Comparison of ENCODE assay signal across 8 cellular contexts in genomic region chr7:103279963-103280802, GRCh38. TPM values are rescaled to one million over a fixed set of nuclear protein-coding genes. Genes with fewer than 3 reads are reported as not detected.
DNase-seq lines count a peak whose midpoint lies in the region; ATAC-seq and TF ChIP-seq lines count a peak whose summit lies in the region.
"Not testable (repeated sequence)": the region's sequence is repeated elsewhere in the genome, so short reads cannot be mapped to it uniquely, and the experiment has no call there.

No MANE protein-coding gene starts in this region.

- H3K27me3 ChIP-seq in BE2C: not testable (repeated sequence)

- peak overlapping the region; percentile 96 for H3K27ac Mint-ChIP-seq in activated CD4-positive, alpha-beta T cell treated with anti-CD3 and anti-CD28 coated beads, Interleukin-2, amount 10 ng/mL, durations not matched to agents 7 days and 5 days

- H3K4me1 Mint-ChIP-seq in activated CD4-positive, alpha-beta T cell treated with anti-CD3 and anti-CD28 coated beads, Interleukin-2, amount 10 ng/mL, durations not matched to agents 7 days and 5 days: peaks cover 22% of the 10 kb centered on the region

- H3K9me3 ChIP-seq in BE2C: not testable (repeated sequence)

- H3K36me3 ChIP-seq in BE2C: not testable (repeated sequence)

- peak; percentile 90 for ATAC-seq in GM19372 (IDR thresholded peaks at IDR 0.05; ENCODE audit: low read depth, unreplicated experiment)
- ATAC-seq in HG03439 (IDR thresholded peaks at IDR 0.05; ENCODE audit: unreplicated experiment): peak; percentile 97

- H3K9me3 Mint-ChIP-seq in activated CD4-positive, alpha-beta T cell treated with anti-CD3 and anti-CD28 coated beads, Interleukin-2, amount 10 ng/mL, durations not matched to agents 7 days and 5 days: not testable (repeated sequence)

- CTCF ChIA-PET in activated CD4-positive, alpha-beta T cell treated with anti-CD3 and anti-CD28 coated beads, Interleukin-2, amount 10 ng/mL, durations not matched to agents 7 days and 5 days (lab: Charles Lee): not testable (repeated sequence)

- H3K36me3 Mint-ChIP-seq in activated CD4-positive, alpha-beta T cell treated with anti-CD3 and anti-CD28 coated beads, Interleukin-2, amount 10 ng/mL, durations not matched to agents 7 days and 5 days (ENCODE audit: low read depth): not testable (repeated sequence)

- peak overlapping the region; percentile 94 for H3K4me3 Mint-ChIP-seq in activated CD4-positive, alpha-beta T cell treated with anti-CD3 and anti-CD28 coated beads, Interleukin-2, amount 10 ng/mL, durations not matched to agents 7 days and 5 days

- not testable (repeated sequence) for H3K4me1 ChIP-seq in BE2C

- H3K4me3 ChIP-seq in BE2C (ENCODE audit: low read depth, low read length) (peak overlapping the region; percentile 81), choroid plexus epithelial cell (ENCODE audit: low read depth, low read length) (peak overlapping the region; percentile 61)

- TF ChIP-seq CTCF in BE2C (IDR thresholded peaks at IDR 0.05; ENCODE audit: low read depth, low read length); choroid plexus epithelial cell (conservative IDR thresholded peaks at IDR 0.05; ENCODE audit: low read depth, low read length): not testable (repeated sequence)

- POLR2A ChIA-PET in activated CD4-positive, alpha-beta T cell treated with anti-CD3 and anti-CD28 coated beads, Interleukin-2, amount 10 ng/mL, durations not matched to agents 7 days and 5 days (lab: Charles Lee): not testable (repeated sequence)

- H3K27me3 Mint-ChIP-seq in activated CD4-positive, alpha-beta T cell treated with anti-CD3 and anti-CD28 coated beads, Interleukin-2, amount 10 ng/mL, durations not matched to agents 7 days and 5 days: not testable (repeated sequence)

- DNase-seq in BE2C (peak; percentile 88), NCI-H510A treated with DMSO at 0.1 percent for 48 hours (lab: John Stamatoyannopoulos, UW) (peak; percentile 6), choroid plexus epithelial cell (ENCODE audit: low read depth) (peak; percentile 59), left kidney (ENCODE audit: low read depth, low spot score) (peak; percentile 92)
- DNase-seq in activated CD4-positive, alpha-beta T cell treated with anti-CD3 and anti-CD28 coated beads, Interleukin-2, amount 10 ng/mL, durations not matched to agents 7 days and 5 days: peak; percentile 90
- peak; percentile 70 to 75 for DNase-seq in stimulated activated CD4-positive, alpha-beta T cell treated with anti-CD3 and anti-CD28 coated beads, Interleukin-1b, Interleukin-23, amount 100 ng/mL, for 1 hour (ENCODE audit: low read depth in 2 of 2)

RNA-seq across cellular contexts. Expression of gene PMPCB, which starts 17.1 kb away (rescaled TPM):
- polyA plus RNA-seq in BE2C (2012; ENCODE audit: insufficient read depth, insufficient read length, low read depth): 42.1 TPM
- 10 to 100 TPM; 59.5 to 60.7 TPM for total RNA-seq in activated CD4-positive, alpha-beta T cell treated with anti-CD3 and anti-CD28 coated beads, Interleukin-2, amount 10 ng/mL, durations not matched to agents 7 days and 5 days

Comparison
In these comparisons a context has a peak if more than half of its experiments do, and no peak if none do; other contexts are left out.
1. Peak in every context shown above with its lines: DNase-seq, ATAC-seq and H3K4me3 ChIP-seq.
2. DNase-seq: peak in every context shown above with its lines; median percentile 92 in left kidney; 90 in activated CD4-positive, alpha-beta T cell treated with anti-CD3 and anti-CD28 coated beads, Interleukin-2, amount 10 ng/mL, durations not matched to agents 7 days and 5 days; 88 in BE2C; 72 in stimulated activated CD4-positive, alpha-beta T cell treated with anti-CD3 and anti-CD28 coated beads, Interleukin-1b, Interleukin-23, amount 100 ng/mL, for 1 hour; 59 in choroid plexus epithelial cell; 6 in NCI-H510A treated with DMSO at 0.1 percent for 48 hours.